In genomic region chr2:18749912-18750526, GRCh38 we compare ENCODE assay signal across 8 cellular contexts.
DNase-seq lines count a peak whose midpoint lies in the region; ATAC-seq, FAIRE-seq and TF ChIP-seq lines count a peak whose summit lies in the region.

No MANE protein-coding gene starts in this region.

- H4K20me1 ChIP-seq in PC-9 (ENCODE audit: insufficient read depth) (no peaks in the 10 kb centered on the region), GM12878 (ENCODE audit: control insufficient read depth, insufficient read depth) (no peaks in the 10 kb centered on the region)

- BruUV-seq in PC-9 (replicated peaks; lab: Mats Ljungman, UMichigan) (no TSS peak), GM12878 (replicated peaks; lab: Mats Ljungman, UMichigan) (no TSS peak)

- H3K4me1 Mint-ChIP-seq in natural killer cell, result no peaks in the 10 kb centered on the region

- TF ChIP-seq RAD21 in GM12878 (IDR thresholded peaks at IDR 0.05; ENCODE audit: insufficient read depth, low read depth, low read length), result peak; percentile 89

- ATAC-seq in GM12878, result peak; percentile 56
- ATAC-seq in natural killer cell, result no peak

- no peaks in the 10 kb centered on the region for H3K79me2 ChIP-seq in PC-9 (ENCODE audit: low read depth)
- H3K79me2 ChIP-seq in GM12878 (ENCODE audit: control insufficient read depth, insufficient read depth, low read length), result no peaks in the 10 kb centered on the region

- no peaks in the 10 kb centered on the region for H3K9me3 Mint-ChIP-seq in natural killer cell

- H3K27me3 Mint-ChIP-seq in natural killer cell (ENCODE audit: low read depth in 2 of 2), result no peaks in the 10 kb centered on the region

- H3K4me3 ChIP-seq in PC-9 (no peak overlapping the region), GM12878 (no peak overlapping the region)

- CTCF ChIA-PET in PC-9 (lab: Charles Lee) (interaction anchor here (0.6 kb wide), 1 partner anchor 76 kb away, joined by 3 read pairs; no protein-coding TSS in a partner anchor), GM12878 (lab: Yijun Ruan, JAX) (interaction anchor here (0.9 to 1.6 kb wide), 5 partner anchors 15 to 1115 kb away, joined by 3 to 7 read pairs (median 3); no protein-coding TSS in a partner anchor)

- H3K36me3 Mint-ChIP-seq in natural killer cell, result no peaks in the 10 kb centered on the region

- no peak overlapping the region for H3K4me3 Mint-ChIP-seq in natural killer cell

- H3K27me3 ChIP-seq in PC-9 (ENCODE audit: insufficient read depth, low read depth) (no peaks in the 10 kb centered on the region), GM12878 (replicated peaks in 1 of 2; ENCODE audit: control insufficient read depth in 2 of 2, insufficient read depth in 2 of 2, low read length in 1 of 2) (no peaks in the 10 kb centered on the region)

- no peak for TF ChIP-seq POLR2A in GM12878 (IDR thresholded peaks at IDR 0.05; ENCODE audit: low read depth, low read length)

- TF ChIP-seq EP300 in GM12878 (IDR thresholded peaks at IDR 0.05; ENCODE audit: borderline replicate concordance in 1 of 2, control insufficient read depth in 1 of 2, low read depth in 2 of 2, low read length in 2 of 2), result no peak

- no peaks in the 10 kb centered on the region for H3K9me2 ChIP-seq in PC-9 (ENCODE audit: insufficient read depth)

- peaks cover 9% of the 10 kb centered on the region; the same call in 1 of the 2 replicates for H3F3A ChIP-seq in PC-9 (ENCODE audit: insufficient read depth, low read depth)

- H2AFZ ChIP-seq in PC-9 (no peak overlapping the region), GM12878 (ENCODE audit: control insufficient read depth, low read depth, low read length) (no peak overlapping the region)

- no peak overlapping the region for H3K4me2 ChIP-seq in PC-9
- H3K4me2 ChIP-seq in GM12878 (ENCODE audit: control insufficient read depth, insufficient read depth), result no peak overlapping the region

- POLR2A ChIA-PET in PC-9 (lab: Charles Lee; ENCODE audit: unreplicated experiment) (no interaction called here), GM12878 (lab: Charles Lee) (no interaction called here)

- SMC1A ChIA-PET in GM12878 (lab: Charles Lee; ENCODE audit: uncharacterized antibody, unreplicated experiment), result interaction anchor here (0.8 kb wide), 1 partner anchor 628 kb away, joined by 3 read pairs; no protein-coding TSS in a partner anchor

- H3K9me3 ChIP-seq in PC-9 (ENCODE audit: insufficient read depth, low read depth), result no peaks in the 10 kb centered on the region
- no peaks in the 10 kb centered on the region for H3K9me3 ChIP-seq in GM12878 (replicated peaks; ENCODE audit: control insufficient read depth, insufficient read depth, low read length)

- peak; percentile 76 for DNase-seq in DMS53 (lab: John Stamatoyannopoulos, UW)
- peak; percentile 40 for DNase-seq in HS-27A (ENCODE audit: low read depth)
- peak; percentile 47 to 51 for DNase-seq in PC-9
- no peak for DNase-seq in GM12878 (ENCODE audit: low read depth, low spot score)
- peak; percentile 32 for DNase-seq in stimulated activated CD4-positive, alpha-beta T cell treated with anti-CD3 and anti-CD28 coated beads, Interleukin-4, amount 100 ng/mL, for 24 hours
- no peak for DNase-seq in natural killer cell
- DNase-seq in NK-92 treated with Interleukin-12 subunit alpha and Interleukin-12 subunit beta, amount 100 ng/mL, for 24 hours (lab: John Stamatoyannopoulos, UW), result no peak

- intact Hi-C loops in PC-9 (cut with micrococcal nuclease; ENCODE audit: unreplicated experiment), result loop anchor here (1.0 to 10.0 kb wide), 9 partner anchors 73 to 1113 kb away; no protein-coding TSS in a partner anchor
- intact Hi-C loops in GM12878 (cut with micrococcal nuclease; ENCODE audit: unreplicated experiment), result loop anchor here (2.0 kb wide), 3 partner anchors 229 to 1113 kb away; no protein-coding TSS in a partner anchor
- intact Hi-C loops in natural killer cell (cut with micrococcal nuclease), result no loop called here

- WGBS in GM12878 (ENCODE audit: insufficient coverage, insufficient replicate concordance, low lambda C conversion rate, missing lambda C conversion rate), result 0% methylated on average over 2 of the region's 2 CpGs

- peaks cover 31% of the 10 kb centered on the region for H3K4me1 ChIP-seq in PC-9 (replicated peaks; ENCODE audit: insufficient read depth)
- no peaks in the 10 kb centered on the region for H3K4me1 ChIP-seq in GM12878 (ENCODE audit: control insufficient read depth, insufficient read depth, low read length)

- H3K36me3 ChIP-seq in PC-9 (ENCODE audit: low read depth) (no peaks in the 10 kb centered on the region), GM12878 (ENCODE audit: control insufficient read depth in 2 of 2, insufficient read depth in 2 of 2, low read length in 1 of 2) (no peaks in the 10 kb centered on the region)

- H3K27ac Mint-ChIP-seq in natural killer cell, result no peak overlapping the region

- TF ChIP-seq CTCF in PC-9 (conservative IDR thresholded peaks at IDR 0.05) (peak; percentile 95), GM12878 (IDR thresholded peaks at IDR 0.05 in 2 of 3, conservative IDR thresholded peaks at IDR 0.05 in 1 of 3; ENCODE audit: control insufficient read depth in 2 of 3, extremely low read depth in 1 of 3, insufficient read depth in 1 of 3, low read depth in 3 of 3, low read length in 3 of 3) (peak; percentile 43 to 69 (median 46); a peak in 5 of 6 replicates), natural killer cell (IDR thresholded peaks at IDR 0.05) (no peak)

- no peak for FAIRE-seq in GM12878 (lab: Jason Lieb, UNC)
- peak; percentile 96 for FAIRE-seq in islet of Langerhans (lab: Jason Lieb, UNC)

- RAD21 ChIA-PET in GM12878 (lab: Charles Lee; ENCODE audit: unreplicated experiment), result no interaction called here

- no peak overlapping the region for H3K27ac ChIP-seq in PC-9
- H3K27ac ChIP-seq in GM12878 (ENCODE audit: control insufficient read depth, insufficient read depth), result no peak overlapping the region

- in situ Hi-C loops in GM12878 (cut with MboI), result loop anchor here (10.0 kb wide), 1 partner anchor 1115 kb away; no protein-coding TSS in a partner anchor

- H3K9ac ChIP-seq in GM12878 (ENCODE audit: control insufficient read depth, insufficient read depth, low read length), result no peak overlapping the region

TF ChIP-seq in GM12878, 131 proteins besides CTCF, POLR2A, EP300 and RAD21:
- TF ChIP-seq, protein P1, sequence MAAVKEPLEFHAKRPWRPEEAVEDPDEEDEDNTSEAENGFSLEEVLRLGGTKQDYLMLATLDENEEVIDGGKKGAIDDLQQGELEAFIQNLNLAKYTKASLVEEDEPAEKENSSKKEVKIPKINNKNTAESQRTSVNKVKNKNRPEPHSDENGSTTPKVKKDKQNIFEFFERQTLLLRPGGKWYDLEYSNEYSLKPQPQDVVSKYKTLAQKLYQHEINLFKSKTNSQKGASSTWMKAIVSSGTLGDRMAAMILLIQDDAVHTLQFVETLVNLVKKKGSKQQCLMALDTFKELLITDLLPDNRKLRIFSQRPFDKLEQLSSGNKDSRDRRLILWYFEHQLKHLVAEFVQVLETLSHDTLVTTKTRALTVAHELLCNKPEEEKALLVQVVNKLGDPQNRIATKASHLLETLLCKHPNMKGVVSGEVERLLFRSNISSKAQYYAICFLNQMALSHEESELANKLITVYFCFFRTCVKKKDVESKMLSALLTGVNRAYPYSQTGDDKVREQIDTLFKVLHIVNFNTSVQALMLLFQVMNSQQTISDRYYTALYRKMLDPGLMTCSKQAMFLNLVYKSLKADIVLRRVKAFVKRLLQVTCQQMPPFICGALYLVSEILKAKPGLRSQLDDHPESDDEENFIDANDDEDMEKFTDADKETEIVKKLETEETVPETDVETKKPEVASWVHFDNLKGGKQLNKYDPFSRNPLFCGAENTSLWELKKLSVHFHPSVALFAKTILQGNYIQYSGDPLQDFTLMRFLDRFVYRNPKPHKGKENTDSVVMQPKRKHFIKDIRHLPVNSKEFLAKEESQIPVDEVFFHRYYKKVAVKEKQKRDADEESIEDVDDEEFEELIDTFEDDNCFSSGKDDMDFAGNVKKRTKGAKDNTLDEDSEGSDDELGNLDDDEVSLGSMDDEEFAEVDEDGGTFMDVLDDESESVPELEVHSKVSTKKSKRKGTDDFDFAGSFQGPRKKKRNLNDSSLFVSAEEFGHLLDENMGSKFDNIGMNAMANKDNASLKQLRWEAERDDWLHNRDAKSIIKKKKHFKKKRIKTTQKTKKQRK (IDR thresholded peaks at IDR 0.05; ENCODE audit: low read depth, low read length), result no peak
- TF ChIP-seq SMC3 (IDR thresholded peaks at IDR 0.05; ENCODE audit: borderline replicate concordance, low read length) (peak; percentile 80), GABPA (IDR thresholded peaks at IDR 0.05; ENCODE audit: low read depth) (no peak), FOXK2 (IDR thresholded peaks at IDR 0.05) (no peak), SUPT20H (IDR thresholded peaks at IDR 0.05; ENCODE audit: borderline replicate concordance, control insufficient read depth, low read depth, low read length) (no peak), ZNF217 (IDR thresholded peaks at IDR 0.05) (no peak), CREB1 (IDR thresholded peaks at IDR 0.05; ENCODE audit: low read depth) (no peak), ASH2L (IDR thresholded peaks at IDR 0.05; ENCODE audit: borderline replicate concordance, low read depth) (no peak), ESRRA (IDR thresholded peaks at IDR 0.05; ENCODE audit: low read length) (no peak), BCLAF1 (IDR thresholded peaks at IDR 0.05) (0 out of 2 replicates have a peak, but pooled peaks have one; percentile 10)

Comparison
In these comparisons a context has a peak if more than half of its experiments do, and no peak if none do; other contexts are left out.
1. DNase-seq: peak in DMS53 (single experiment), HS-27A (single experiment), PC-9 (2 of 2) and stimulated activated CD4-positive, alpha-beta T cell treated with anti-CD3 and anti-CD28 coated beads, Interleukin-4, amount 100 ng/mL, for 24 hours (single experiment); none in GM12878 (single experiment), natural killer cell (single experiment) and NK-92 treated with Interleukin-12 subunit alpha and Interleukin-12 subunit beta, amount 100 ng/mL, for 24 hours (single experiment).